ENCODE assay signal across 17 cellular contexts in genomic region chr7:156074982-156075615, GRCh38.
DNase-seq lines count a peak whose midpoint lies in the region; TF ChIP-seq lines count a peak whose summit lies in the region.
"Had no signal": no experiment of that assay in that cellular context is flagged by ENCODE, and none has a peak within 500 bp of the region (broad histone marks: within the 10 kb centered on the region; RNA-seq: fewer than 3 reads in every experiment).

No MANE protein-coding gene starts in this region.

- H3K27ac ChIP-seq in OCI-LY7 (ENCODE audit: low read depth, low read length, poor library complexity, severe bottlenecking) (no peak overlapping the region), endodermal cell (ENCODE audit: low read depth, low read length) (no peak overlapping the region), testis (no peak overlapping the region), GM23248 (no peak overlapping the region)
- H3K27ac ChIP-seq: KMS-11 had no signal

- DNase-seq in DMS 273 (lab: John Stamatoyannopoulos, UW; ENCODE audit: unreplicated experiment) (peak; percentile 15), DMS 273 treated with DMSO at 0.1 percent for 48 hours (lab: John Stamatoyannopoulos, UW) (no peak), OCI-LY7 (ENCODE audit: low spot score) (no peak), endodermal cell (no peak), testis (peak; percentile 74), GM23248 (no peak), KG1 (lab: John Stamatoyannopoulos, UW) (no peak)
- no peak for DNase-seq in stimulated activated CD4-positive, alpha-beta T cell treated with anti-CD3 and anti-CD28 coated beads, Interleukin-4, amount 100 ng/mL, for 4 hours
- DNase-seq: 8988T; CD4-positive, alpha-beta memory T cell; GF-D8; NCI-H1048; NCI-H1436 treated with DMSO at 0.1 percent for 48 hours; NCI-H226; NCI-H524 treated with DMSO at 0.1 percent for 48 hours; SHP77 treated with DMSO at 0.1 percent for 48 hours had no signal

- peak; percentile 41; the same call in 1 of the 2 replicates for TF ChIP-seq CTCF in OCI-LY7 (conservative IDR thresholded peaks at IDR 0.05; ENCODE audit: low read length)
- peak; percentile 26 for TF ChIP-seq CTCF in endodermal cell (conservative IDR thresholded peaks at IDR 0.05)
- peak in 2 of 3 experiments; percentile 8 to 23 for TF ChIP-seq CTCF in testis (IDR thresholded peaks at IDR 0.05)

- H3K27me3 ChIP-seq in endodermal cell (ENCODE audit: control insufficient read depth, insufficient read depth, low read length, poor library complexity, severe bottlenecking) (no peaks in the 10 kb centered on the region), testis (no peaks in the 10 kb centered on the region), GM23248 (replicated peaks; ENCODE audit: insufficient read depth) (no peaks in the 10 kb centered on the region)

- no peak overlapping the region for H3K9ac ChIP-seq in endodermal cell (ENCODE audit: extremely low read depth, low read length, poor library complexity, severe bottlenecking)
- no peak overlapping the region for H3K9ac ChIP-seq in GM23248
- H3K9ac ChIP-seq: KMS-11 had no signal

- no peak overlapping the region for H3K27ac Mint-ChIP-seq in endodermal cell
- H3K27ac Mint-ChIP-seq: CD4-positive, alpha-beta memory T cell had no signal

- CTCF ChIA-PET in OCI-LY7 (lab: Charles Lee; ENCODE audit: unreplicated experiment): no interaction called here

- H3K4me3 Mint-ChIP-seq in endodermal cell: no peak overlapping the region

- H3K9me3 Mint-ChIP-seq in endodermal cell: peaks cover 3% of the 10 kb centered on the region

- in situ Hi-C loops in GM23248 (cut with MboI): no loop called here

- TF ChIP-seq POLR2A in testis (IDR thresholded peaks at IDR 0.05): no peak

- H3F3A ChIP-seq in GM23248 (ENCODE audit: insufficient read depth): no peaks in the 10 kb centered on the region

- H3K9me2 ChIP-seq in OCI-LY7 (ENCODE audit: insufficient read depth, low read length): no peaks in the 10 kb centered on the region
- no peaks in the 10 kb centered on the region for H3K9me2 ChIP-seq in GM23248 (ENCODE audit: insufficient read depth)

- no peaks in the 10 kb centered on the region for H3K4me1 Mint-ChIP-seq in endodermal cell
- H3K4me1 Mint-ChIP-seq: CD4-positive, alpha-beta memory T cell had no signal

- H3K4me2 ChIP-seq in OCI-LY7 (ENCODE audit: low read length) (no peak overlapping the region), GM23248 (ENCODE audit: unreplicated experiment) (no peak overlapping the region)
- H3K4me2 ChIP-seq: KMS-11 had no signal

- H3K36me3 ChIP-seq in OCI-LY7 (ENCODE audit: insufficient read depth, low read length) (no peaks in the 10 kb centered on the region), endodermal cell (ENCODE audit: control insufficient read depth, insufficient read depth, low read length) (no peaks in the 10 kb centered on the region), testis (ENCODE audit: low read depth, missing control alignments) (no peaks in the 10 kb centered on the region), GM23248 (ENCODE audit: low read depth) (no peaks in the 10 kb centered on the region)

- intact Hi-C loops in OCI-LY7 (cut with micrococcal nuclease; ENCODE audit: unreplicated experiment): no loop called here
- intact Hi-C loops in testis (cut with DNase I; ENCODE audit: low total_unique reads): no loop called here

- no TSS peak for BruUV-seq in OCI-LY7 (replicated peaks; lab: Mats Ljungman, UMichigan)

- H3K4me1 ChIP-seq in OCI-LY7 (ENCODE audit: insufficient read depth, low read length, poor library complexity, severe bottlenecking) (no peaks in the 10 kb centered on the region), endodermal cell (ENCODE audit: control insufficient read depth, insufficient read depth, low read length) (no peaks in the 10 kb centered on the region), testis (no peaks in the 10 kb centered on the region), GM23248 (ENCODE audit: insufficient read depth) (no peaks in the 10 kb centered on the region)

- no peaks in the 10 kb centered on the region for H3K79me2 ChIP-seq in OCI-LY7 (ENCODE audit: insufficient read depth, low read depth, low read length)
- no peaks in the 10 kb centered on the region for H3K79me2 ChIP-seq in GM23248 (ENCODE audit: insufficient read depth)

- H3K9me3 ChIP-seq in OCI-LY7 (ENCODE audit: low read length): no peaks in the 10 kb centered on the region
- no peaks in the 10 kb centered on the region for H3K9me3 ChIP-seq in endodermal cell (ENCODE audit: control insufficient read depth, low read length)
- H3K9me3 ChIP-seq in testis: no peaks in the 10 kb centered on the region
- H3K9me3 ChIP-seq in GM23248 (ENCODE audit: low read depth): no peaks in the 10 kb centered on the region

- peaks cover 4% of the 10 kb centered on the region for H3K27me3 Mint-ChIP-seq in endodermal cell (ENCODE audit: insufficient read depth)

- 92 to 97% methylated on average over 26 to 28 of the region's 28 CpGs for WGBS in endodermal cell (ENCODE audit: insufficient coverage in 1 of 2, insufficient read length in 1 of 2), 2 experiments
- WGBS in testis, 2 donors: 67 to 78% methylated on average over 16 to 28 of the region's 28 CpGs
- 54 to 56% methylated on average over 28 of the region's 28 CpGs for WGBS in GM23248 (ENCODE audit: low coverage in 1 of 2, low lambda C conversion rate in 2 of 2, missing lambda C conversion rate in 2 of 2), 2 experiments

- H3K36me3 Mint-ChIP-seq in endodermal cell (ENCODE audit: low read depth): no peaks in the 10 kb centered on the region
- H3K36me3 Mint-ChIP-seq: CD4-positive, alpha-beta memory T cell had no signal

- no peaks in the 10 kb centered on the region for H4K20me1 ChIP-seq in OCI-LY7 (ENCODE audit: insufficient read depth, low read length)
- H4K20me1 ChIP-seq in GM23248 (ENCODE audit: insufficient read depth): no peaks in the 10 kb centered on the region

- H3K4me3 ChIP-seq in OCI-LY7 (ENCODE audit: low read depth, low read length, poor library complexity, severe bottlenecking) (no peak overlapping the region), endodermal cell (ENCODE audit: low read length) (no peak overlapping the region), testis (peak overlapping the region; percentile 34 to 45), GM23248 (no peak overlapping the region)

- no peak overlapping the region for H2AFZ ChIP-seq in OCI-LY7 (ENCODE audit: low read length)
- no peak overlapping the region for H2AFZ ChIP-seq in GM23248

- POLR2A ChIA-PET in OCI-LY7 (lab: Charles Lee): no interaction called here

Comparison
In these comparisons a context has a peak if more than half of its experiments do, and no peak if none do; other contexts are left out.
1. DNase-seq: peak in DMS 273 (single experiment) and testis (single experiment); none in DMS 273 treated with DMSO at 0.1 percent for 48 hours (single experiment), OCI-LY7 (single experiment), endodermal cell (single experiment), GM23248 (single experiment), KG1 (single experiment) and stimulated activated CD4-positive, alpha-beta T cell treated with anti-CD3 and anti-CD28 coated beads, Interleukin-4, amount 100 ng/mL, for 4 hours (0 of 2).
2. H3K4me3 ChIP-seq: peak in testis (2 of 2); none in OCI-LY7 (single experiment), endodermal cell (single experiment) and GM23248 (single experiment).
3. Peak in every context shown above with its lines, with median percentiles within 50 percentile points of each other: CTCF ChIP-seq.